15 cellular contexts compared by ENCODE assay signal in the genomic region with DNA sequence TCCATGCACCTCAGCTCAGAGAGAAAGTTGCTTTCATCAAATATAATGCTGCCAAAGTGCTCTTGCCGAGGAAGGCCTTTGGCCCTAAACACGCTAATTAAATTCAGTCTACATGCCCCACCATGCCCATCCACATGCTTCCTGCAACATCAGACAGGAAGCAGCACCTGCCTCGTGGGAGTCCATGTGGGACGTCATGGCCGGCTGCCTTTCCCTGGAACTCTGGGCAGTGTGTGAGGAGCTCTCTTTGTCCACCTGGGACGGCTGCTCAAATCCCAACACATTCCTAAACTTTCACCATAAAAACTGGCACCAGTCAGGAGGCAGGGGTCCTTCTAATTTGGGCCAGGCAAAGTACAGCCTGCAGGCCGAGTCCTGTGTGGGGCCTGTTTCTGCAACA. TPM values are rescaled to one million over a fixed set of nuclear protein-coding genes. Genes with fewer than 3 reads are reported as not detected.
A peak's percentile ranks its signal among the peaks of the same experiment; 100 is the strongest.
DNase-seq lines count a peak whose midpoint lies in the region; ATAC-seq and TF ChIP-seq lines count a peak whose summit lies in the region.
"Had no signal": no experiment of that assay in that cellular context is flagged by ENCODE, and none has a peak within 500 bp of the region (broad histone marks: within the 10 kb centered on the region; RNA-seq: fewer than 3 reads in every experiment).

No MANE protein-coding gene starts in this region.

- peak overlapping the region; percentile 64 for H3K4me3 Mint-ChIP-seq in CD8-positive, alpha-beta T cell
- H3K4me3 Mint-ChIP-seq: activated B cell treated with CpG ODN at 0.5 μM for 24 hours had no signal

- no peak for TF ChIP-seq POLR2A in sigmoid colon (IDR thresholded peaks at IDR 0.05)

- no peaks in the 10 kb centered on the region for H3K36me3 Mint-ChIP-seq in CD8-positive, alpha-beta T cell

- TF ChIP-seq CTCF in CD8-positive, alpha-beta T cell (IDR thresholded peaks at IDR 0.05): no peak
- TF ChIP-seq CTCF in sigmoid colon (IDR thresholded peaks at IDR 0.05): no peak

- H3K27me3 ChIP-seq in CD8-positive, alpha-beta T cell (ENCODE audit: insufficient read depth, low read length): no peaks in the 10 kb centered on the region
- H3K27me3 ChIP-seq in MG63 (no peaks in the 10 kb centered on the region), sigmoid colon (no peaks in the 10 kb centered on the region)
- H3K27me3 ChIP-seq: upper lobe of right lung had no signal

- H3K36me3 ChIP-seq in CD8-positive, alpha-beta T cell (ENCODE audit: insufficient read depth, low read length): no peaks in the 10 kb centered on the region
- no peaks in the 10 kb centered on the region for H3K36me3 ChIP-seq in MG63
- H3K36me3 ChIP-seq in sigmoid colon: no peaks in the 10 kb centered on the region
- H3K36me3 ChIP-seq: upper lobe of right lung had no signal

- H3K4me3 ChIP-seq in CD8-positive, alpha-beta T cell (ENCODE audit: low read depth, low read length): no peak overlapping the region
- no peak overlapping the region for H3K4me3 ChIP-seq in MG63
- H3K4me3 ChIP-seq in sigmoid colon: no peak overlapping the region
- H3K4me3 ChIP-seq: A549, smooth muscle cell, upper lobe of right lung had no signal

- H3K27me3 Mint-ChIP-seq in CD8-positive, alpha-beta T cell (ENCODE audit: low read depth): no peaks in the 10 kb centered on the region
- H3K27me3 Mint-ChIP-seq: activated B cell treated with CpG ODN at 0.5 μM for 24 hours had no signal

- H3K4me1 Mint-ChIP-seq in CD8-positive, alpha-beta T cell (ENCODE audit: low read depth): peaks cover 71% of the 10 kb centered on the region

- peak overlapping the region; percentile 39 for H3K27ac ChIP-seq in CD8-positive, alpha-beta T cell (ENCODE audit: low read depth, low read length)
- no peak overlapping the region for H3K27ac ChIP-seq in sigmoid colon
- H3K27ac ChIP-seq: A549, upper lobe of right lung had no signal

- peaks cover 57% of the 10 kb centered on the region for H3K4me1 ChIP-seq in CD8-positive, alpha-beta T cell (ENCODE audit: insufficient read depth, low read length)
- peaks cover 0 to 8% (median 4%) of the 10 kb centered on the region in 4 donors for H3K4me1 ChIP-seq in sigmoid colon
- H3K4me1 ChIP-seq: upper lobe of right lung had no signal

- CTCF ChIA-PET in CD8-positive, alpha-beta T cell (lab: Charles Lee): interaction anchor here (0.7 to 5.6 kb wide), 15 partner anchors 9 to 410 kb away, joined by 3 to 86 read pairs (median 4); a partner anchor contains a TSS

- POLR2A ChIA-PET in CD8-positive, alpha-beta T cell (lab: Charles Lee): interaction anchor here (0.6 to 3.3 kb wide), 24 partner anchors 7 to 627 kb away, joined by 3 to 42 read pairs (median 5); a partner anchor contains a TSS

- DNase-seq in NCI-H2171 treated with DMSO at 0.1 percent for 48 hours (lab: John Stamatoyannopoulos, UW) (peak; percentile 22), NCI-H2171 (lab: John Stamatoyannopoulos, UW) (no peak), SW480 (ENCODE audit: low spot score) (peak; percentile 93), kidney tubule cell (ENCODE audit: low spot score) (peak; percentile 51), MG63 (no peak), sigmoid colon (no peak)
- no peak for DNase-seq in CD8-positive, alpha-beta T cell
- DNase-seq: activated B cell treated with CpG ODN at 0.5 μM for 24 hours, left ventricle myocardium superior, NCI-H524 treated with DMSO at 0.1 percent for 48 hours, SIG-M5, upper lobe of right lung had no signal

- no peaks in the 10 kb centered on the region for H3K9me3 Mint-ChIP-seq in CD8-positive, alpha-beta T cell
- H3K9me3 Mint-ChIP-seq: activated B cell treated with CpG ODN at 0.5 μM for 24 hours had no signal

- H3K27ac Mint-ChIP-seq in CD8-positive, alpha-beta T cell: peak overlapping the region; percentile 93
- H3K27ac Mint-ChIP-seq: activated B cell treated with CpG ODN at 0.5 μM for 24 hours had no signal

- no peaks in the 10 kb centered on the region for H3K9me3 ChIP-seq in CD8-positive, alpha-beta T cell (ENCODE audit: low read length)
- H3K9me3 ChIP-seq in MG63 (no peaks in the 10 kb centered on the region), sigmoid colon (no peaks in the 10 kb centered on the region)
- H3K9me3 ChIP-seq: A549, upper lobe of right lung had no signal

- intact Hi-C loops in CD8-positive, alpha-beta T cell (cut with DNase I, micrococcal nuclease): loop anchor here (2.0 to 10.0 kb wide), 9 partner anchors 13 to 799 kb away; a partner anchor contains a TSS
- intact Hi-C loops in sigmoid colon (cut with DNase I): loop anchor here (5.0 to 10.0 kb wide), 4 partner anchors 131 to 326 kb away; a partner anchor contains a TSS

- 62 to 73% methylated on average over 7 of the region's 7 CpGs for WGBS in sigmoid colon, 2 donors

- TF ChIP-seq EP300 in sigmoid colon (IDR thresholded peaks at IDR 0.05): no peak

- ATAC-seq in CD8-positive, alpha-beta T cell: peak; percentile 1
- ATAC-seq in GM18498 (IDR thresholded peaks at IDR 0.05; ENCODE audit: unreplicated experiment): no peak
- ATAC-seq: A549, left ventricle myocardium superior, upper lobe of right lung had no signal

RNA-seq across cellular contexts. Expression of a gene that starts 23.1 kb away (rescaled TPM):
- under 1 TPM; 0.25 to 0.49 TPM for total RNA-seq in CD8-positive, alpha-beta T cell
- total RNA-seq in MG63 (2014; rRNA removed; shearing (Covaris generic); ENCODE audit: low replicate concordance): not detected in 2 replicates
- total RNA-seq in sigmoid colon: 1 to 10 TPM in 3 of 4 donors, under 1 TPM in 1; 0.36 to 2.5 (median 1.9) TPM
- polyA plus RNA-seq in sigmoid colon: 1 to 10 TPM in 1 of 3 donors, under 1 TPM in 1, not detected in 1; 0.51 to 1.2 TPM
- total RNA-seq: activated B cell treated with CpG ODN at 0.5 μM for 24 hours, left ventricle myocardium superior had no signal

Comparison
In these comparisons a context has a peak if more than half of its experiments do, and no peak if none do; other contexts are left out.
1. DNase-seq: peak in NCI-H2171 treated with DMSO at 0.1 percent for 48 hours (single experiment), SW480 (single experiment) and kidney tubule cell (single experiment); none in NCI-H2171 (single experiment), CD8-positive, alpha-beta T cell (0 of 7), MG63 (single experiment) and sigmoid colon (single experiment).